ENCODE assay signal across 8 cellular contexts in genomic region chr10:122373713-122374112, GRCh38. TPM values are rescaled to one million over a fixed set of nuclear protein-coding genes. Genes with fewer than 3 reads are reported as not detected.
DNase-seq lines count a peak whose midpoint lies in the region; ATAC-seq and TF ChIP-seq lines count a peak whose summit lies in the region.

No MANE protein-coding gene starts in this region.

- TF ChIP-seq CTCF in heart right ventricle (IDR thresholded peaks at IDR 0.05) (no peak), retinal pigment epithelial cell (conservative IDR thresholded peaks at IDR 0.05; ENCODE audit: low read depth, low read length) (no peak)

- POLR2A ChIA-PET in activated CD4-positive, alpha-beta memory T cell treated with anti-CD3 and anti-CD28 coated beads, Interleukin-2, amount 10 ng/mL, durations not matched to agents 7 days and 5 days (lab: Charles Lee), result interaction anchor here (0.9 to 1.9 kb wide), 5 partner anchors 14 to 49 kb away, joined by 3 to 6 read pairs (median 5); no protein-coding TSS in a partner anchor

- ATAC-seq in heart right ventricle (peak in 3 of 8 donors; percentile 2 to 19 (median 3)), GM19463 (IDR thresholded peaks at IDR 0.05; ENCODE audit: unreplicated experiment) (no peak)

- H3K36me3 Mint-ChIP-seq in activated CD4-positive, alpha-beta memory T cell treated with anti-CD3 and anti-CD28 coated beads, Interleukin-2, amount 10 ng/mL, durations not matched to agents 7 days and 5 days (ENCODE audit: low read depth), result peaks cover 2% of the 10 kb centered on the region

- H3K4me1 ChIP-seq in heart right ventricle, result peaks cover 0 to 77% (median 50%) of the 10 kb centered on the region in 9 donors

- H3K9me3 Mint-ChIP-seq in activated CD4-positive, alpha-beta memory T cell treated with anti-CD3 and anti-CD28 coated beads, Interleukin-2, amount 10 ng/mL, durations not matched to agents 7 days and 5 days, result no peaks in the 10 kb centered on the region

- no peaks in the 10 kb centered on the region for H3K36me3 ChIP-seq in heart right ventricle

- WGBS in heart right ventricle, 2 donors, result 2 to 7% methylated on average over 12 of the region's 12 CpGs

- peaks cover 18% of the 10 kb centered on the region for H3K4me1 Mint-ChIP-seq in activated CD4-positive, alpha-beta memory T cell treated with anti-CD3 and anti-CD28 coated beads, Interleukin-2, amount 10 ng/mL, durations not matched to agents 7 days and 5 days

- peak overlapping the region; percentile 73 to 99 (median 95) for H3K27ac ChIP-seq in heart right ventricle

- peak overlapping the region; percentile 71 for H3K4me3 Mint-ChIP-seq in activated CD4-positive, alpha-beta memory T cell treated with anti-CD3 and anti-CD28 coated beads, Interleukin-2, amount 10 ng/mL, durations not matched to agents 7 days and 5 days

- CTCF ChIA-PET in activated CD4-positive, alpha-beta memory T cell treated with anti-CD3 and anti-CD28 coated beads, Interleukin-2, amount 10 ng/mL, durations not matched to agents 7 days and 5 days (lab: Charles Lee), result interaction anchor here (1.0 to 1.5 kb wide), 3 partner anchors 15 to 61 kb away, joined by 3 to 7 read pairs (median 5); no protein-coding TSS in a partner anchor

- H3K27ac Mint-ChIP-seq in activated CD4-positive, alpha-beta memory T cell treated with anti-CD3 and anti-CD28 coated beads, Interleukin-2, amount 10 ng/mL, durations not matched to agents 7 days and 5 days, result peak overlapping the region; percentile 7

- intact Hi-C loops in heart right ventricle (cut with DNase I), result no loop called here

- H3K27me3 Mint-ChIP-seq in activated CD4-positive, alpha-beta memory T cell treated with anti-CD3 and anti-CD28 coated beads, Interleukin-2, amount 10 ng/mL, durations not matched to agents 7 days and 5 days, result peaks cover 64% of the 10 kb centered on the region

- DNase-seq in NCI-H2171 treated with DMSO at 0.1 percent for 48 hours (lab: John Stamatoyannopoulos, UW) (peak; percentile 34), NCI-H2171 (lab: John Stamatoyannopoulos, UW) (no peak), heart right ventricle (no peak), retinal pigment epithelial cell (ENCODE audit: low read depth) (no peak), NCI-H345 treated with DMSO at 0.1 percent for 48 hours (lab: John Stamatoyannopoulos, UW; ENCODE audit: unreplicated experiment) (no peak), DMS114 treated with DMSO at 0.1 percent for 48 hours (lab: John Stamatoyannopoulos, UW; ENCODE audit: unreplicated experiment) (no peak)
- no peak for DNase-seq in activated CD4-positive, alpha-beta memory T cell treated with anti-CD3 and anti-CD28 coated beads, Interleukin-2, amount 10 ng/mL, durations not matched to agents 7 days and 5 days

- H3K4me3 ChIP-seq in heart right ventricle (peak overlapping the region in 9 of 10 donors; percentile 33 to 95 (median 86)), retinal pigment epithelial cell (ENCODE audit: low read length) (peak overlapping the region; percentile 77)

- peaks cover 0 to 13% (median 0%) of the 10 kb centered on the region in 7 donors for H3K27me3 ChIP-seq in heart right ventricle

- H3K9me3 ChIP-seq in heart right ventricle, result no peaks in the 10 kb centered on the region

RNA-seq across cellular contexts. Expression of gene PLEKHA1, which starts 0.8 kb away (rescaled TPM):
- 1 to 10 TPM; 5.2 to 5.3 TPM for total RNA-seq in activated CD4-positive, alpha-beta memory T cell treated with anti-CD3 and anti-CD28 coated beads, Interleukin-2, amount 10 ng/mL, durations not matched to agents 7 days and 5 days
- total RNA-seq in heart right ventricle, result 10 to 100 TPM; 42.2 to 72.9 (median 50.2) TPM
- 10 to 100 TPM; 16.7 to 28.5 TPM for polyA plus RNA-seq in heart right ventricle

Comparison
In these comparisons a context has a peak if more than half of its experiments do, and no peak if none do; other contexts are left out.
1. RNA of gene PLEKHA1, which starts 0.8 kb away (total RNA-seq): 42.2 to 72.9 TPM in heart right ventricle; 5.2 to 5.3 TPM in activated CD4-positive, alpha-beta memory T cell treated with anti-CD3 and anti-CD28 coated beads, Interleukin-2, amount 10 ng/mL, durations not matched to agents 7 days and 5 days; every median in the first group is over 4 times any median in the second.